ENCODE assay signal across 9 cellular contexts in the genomic region with DNA sequence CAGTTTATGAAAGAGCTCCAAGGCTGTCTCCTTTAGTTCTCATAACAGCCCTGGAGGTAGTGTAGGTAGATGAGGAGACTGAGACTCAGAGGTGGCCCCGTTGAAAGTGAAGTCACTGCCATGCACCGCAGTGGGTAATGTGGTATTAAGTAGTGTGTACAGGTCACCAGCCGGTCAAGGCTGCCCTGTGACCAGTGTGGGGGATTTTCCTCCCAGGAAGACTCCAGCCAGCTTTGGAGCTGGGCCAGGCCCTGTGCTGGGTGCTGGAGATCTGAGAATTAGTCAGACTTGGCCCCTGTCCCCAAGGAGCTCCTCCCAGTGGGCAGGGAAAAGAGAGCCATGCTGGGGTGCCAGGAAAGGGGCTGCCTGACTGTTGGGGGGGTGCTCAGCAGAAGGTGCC.
DNase-seq lines count a peak whose midpoint lies in the region; ATAC-seq and TF ChIP-seq lines count a peak whose summit lies in the region.
"Had no signal": no experiment of that assay in that cellular context is flagged by ENCODE, and none has a peak within 500 bp of the region (broad histone marks: within the 10 kb centered on the region; RNA-seq: fewer than 3 reads in every experiment).

No MANE protein-coding gene starts in this region.

- DNase-seq in T1000 (lab: John Stamatoyannopoulos, UW) (peak; percentile 64), glomerular visceral epithelial cell (ENCODE audit: extremely low spot score) (peak; percentile 96), smooth muscle cell of the brain vasculature (ENCODE audit: low read depth, low spot score) (peak; percentile 56), NCI-H526 (lab: John Stamatoyannopoulos, UW) (no peak)
- DNase-seq in activated CD4-positive, CD25-positive, alpha-beta regulatory T cell (lab: John Stamatoyannopoulos, UW) = no peak
- DNase-seq: activated B cell treated with CpG ODN at 0.5 μM for 24 hours had no signal

- ATAC-seq in HG03045 (IDR thresholded peaks at IDR 0.05; ENCODE audit: unreplicated experiment) (no peak), GM18867 (IDR thresholded peaks at IDR 0.05; ENCODE audit: unreplicated experiment) (no peak)

- POLR2A ChIA-PET in HEK293 (lab: Yijun Ruan, JAX) = no interaction called here

- H3K36me3 ChIP-seq in HEK293 (ENCODE audit: control insufficient read depth in 2 of 2, insufficient read depth in 1 of 2, low read length in 2 of 2) = no peaks in the 10 kb centered on the region

- CTCF ChIA-PET in HEK293 (lab: Yijun Ruan, JAX) = interaction anchor here (0.6 to 2.2 kb wide), 6 partner anchors 9 to 81 kb away, joined by 3 to 13 read pairs (median 4); a partner anchor contains a TSS

- no peak for TF ChIP-seq CTCF in HEK293 (tag by site-specific recombination; IDR thresholded peaks at IDR 0.05)

- no peaks in the 10 kb centered on the region for H3K4me1 ChIP-seq in HEK293 (ENCODE audit: control insufficient read depth, insufficient read depth, low read length)

- no peak overlapping the region for H3K4me3 ChIP-seq in HEK293 (ENCODE audit: low read depth, low read length)

- H3K27ac ChIP-seq in HEK293 (ENCODE audit: extremely low read depth, low read depth, low read length) = no peak overlapping the region

- H3K9me3 ChIP-seq in HEK293 (ENCODE audit: control insufficient read depth, insufficient read depth, low read depth, low read length) = no peaks in the 10 kb centered on the region

TF ChIP-seq in HEK293, 187 proteins besides CTCF, POLR2A, EP300 and RAD21:
- TF ChIP-seq ZNF121 (tag by site-specific recombination; IDR thresholded peaks at IDR 0.05) = no peak
- TF ChIP-seq ZIC2 (tag by site-specific recombination; IDR thresholded peaks at IDR 0.05) = peak; percentile 51
- TF ChIP-seq, protein P1, sequence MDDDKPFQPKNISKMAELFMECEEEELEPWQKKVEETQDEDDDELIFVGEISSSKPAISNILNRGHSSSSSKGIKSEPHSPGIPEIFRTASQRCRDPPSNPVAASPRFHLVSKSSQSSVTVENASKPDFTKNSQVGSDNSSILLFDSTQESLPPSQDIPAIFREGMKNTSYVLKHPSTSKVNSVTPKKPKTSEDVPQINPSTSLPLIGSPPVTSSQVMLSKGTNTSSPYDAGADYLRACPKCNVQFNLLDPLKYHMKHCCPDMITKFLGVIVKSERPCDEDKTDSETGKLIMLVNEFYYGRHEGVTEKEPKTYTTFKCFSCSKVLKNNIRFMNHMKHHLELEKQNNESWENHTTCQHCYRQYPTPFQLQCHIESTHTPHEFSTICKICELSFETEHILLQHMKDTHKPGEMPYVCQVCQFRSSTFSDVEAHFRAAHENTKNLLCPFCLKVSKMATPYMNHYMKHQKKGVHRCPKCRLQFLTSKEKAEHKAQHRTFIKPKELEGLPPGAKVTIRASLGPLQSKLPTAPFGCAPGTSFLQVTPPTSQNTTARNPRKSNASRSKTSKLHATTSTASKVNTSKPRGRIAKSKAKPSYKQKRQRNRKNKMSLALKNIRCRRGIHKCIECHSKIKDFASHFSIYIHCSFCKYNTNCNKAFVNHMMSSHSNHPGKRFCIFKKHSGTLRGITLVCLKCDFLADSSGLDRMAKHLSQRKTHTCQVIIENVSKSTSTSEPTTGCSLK (tag by site-specific recombination; IDR thresholded peaks at IDR 0.05) = no peak
- peak; percentile 95 for TF ChIP-seq GLIS1 (tag by site-specific recombination; IDR thresholded peaks at IDR 0.05)
- TF ChIP-seq, protein P2, sequence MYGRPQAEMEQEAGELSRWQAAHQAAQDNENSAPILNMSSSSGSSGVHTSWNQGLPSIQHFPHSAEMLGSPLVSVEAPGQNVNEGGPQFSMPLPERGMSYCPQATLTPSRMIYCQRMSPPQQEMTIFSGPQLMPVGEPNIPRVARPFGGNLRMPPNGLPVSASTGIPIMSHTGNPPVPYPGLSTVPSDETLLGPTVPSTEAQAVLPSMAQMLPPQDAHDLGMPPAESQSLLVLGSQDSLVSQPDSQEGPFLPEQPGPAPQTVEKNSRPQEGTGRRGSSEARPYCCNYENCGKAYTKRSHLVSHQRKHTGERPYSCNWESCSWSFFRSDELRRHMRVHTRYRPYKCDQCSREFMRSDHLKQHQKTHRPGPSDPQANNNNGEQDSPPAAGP (tag by site-specific recombination; IDR thresholded peaks at IDR 0.05) = no peak

Comparison
In these comparisons a context has a peak if more than half of its experiments do, and no peak if none do; other contexts are left out.
1. DNase-seq: peak in T1000 (single experiment), glomerular visceral epithelial cell (single experiment) and smooth muscle cell of the brain vasculature (single experiment); none in activated CD4-positive, CD25-positive, alpha-beta regulatory T cell (0 of 4) and NCI-H526 (0 of 2).